ENCODE assay signal across 21 cellular contexts in genomic region chr14:80927385-80927989, GRCh38. TPM values are rescaled to one million over a fixed set of nuclear protein-coding genes. Genes with fewer than 3 reads are reported as not detected.
DNase-seq lines count a peak whose midpoint lies in the region; ATAC-seq, FAIRE-seq and TF ChIP-seq lines count a peak whose summit lies in the region.
"Had no signal": no experiment of that assay in that cellular context is flagged by ENCODE, and none has a peak within 500 bp of the region (broad histone marks: within the 10 kb centered on the region; RNA-seq: fewer than 3 reads in every experiment).

No MANE protein-coding gene starts in this region.

- no peaks in the 10 kb centered on the region for H3K9me2 ChIP-seq in DOHH2 (replicated peaks; ENCODE audit: control insufficient read depth, low read length)

- H3F3A ChIP-seq in DOHH2 (ENCODE audit: control insufficient read depth, insufficient read depth), result peaks cover 6% of the 10 kb centered on the region

- no peak for ATAC-seq in activated CD8-positive, alpha-beta T cell treated with anti-CD3 and anti-CD28 coated beads for 36 hours
- no peak for ATAC-seq in HG03469 (IDR thresholded peaks at IDR 0.05; ENCODE audit: unreplicated experiment)
- ATAC-seq: body of pancreas had no signal

- peaks cover 65% of the 10 kb centered on the region for H3K79me2 ChIP-seq in DOHH2 (ENCODE audit: control insufficient read depth, low read length)

- H3K27me3 Mint-ChIP-seq in osteocyte (ENCODE audit: unreplicated experiment), result no peaks in the 10 kb centered on the region
- H3K27me3 Mint-ChIP-seq in activated CD8-positive, alpha-beta T cell treated with anti-CD3 and anti-CD28 coated beads for 36 hours, result no peaks in the 10 kb centered on the region
- H3K27me3 Mint-ChIP-seq: activated naive CD4-positive, alpha-beta T cell treated with anti-CD3 and anti-CD28 coated beads, Interleukin-2, amount 50 U/mL, for 24 hours had no signal

- H3K9me3 Mint-ChIP-seq in osteocyte (ENCODE audit: unreplicated experiment), result peaks cover 15% of the 10 kb centered on the region
- peaks cover 13% of the 10 kb centered on the region for H3K9me3 Mint-ChIP-seq in activated CD8-positive, alpha-beta T cell treated with anti-CD3 and anti-CD28 coated beads for 36 hours
- H3K9me3 Mint-ChIP-seq: activated naive CD4-positive, alpha-beta T cell treated with anti-CD3 and anti-CD28 coated beads, Interleukin-2, amount 50 U/mL, for 24 hours had no signal

- TF ChIP-seq CTCF in DOHH2 (IDR thresholded peaks at IDR 0.05; ENCODE audit: low read depth, low read length, poor library complexity, severe bottlenecking), result peak; percentile 28
- peak; percentile 28; the same call in 1 of the 2 replicates for TF ChIP-seq CTCF in LNCAP (IDR thresholded peaks at IDR 0.05)
- no peak for TF ChIP-seq CTCF in bronchial epithelial cell (IDR thresholded peaks at IDR 0.05; ENCODE audit: insufficient read depth, low read length, severe bottlenecking)
- TF ChIP-seq CTCF in osteocyte (IDR thresholded peaks at IDR 0.05), result no peak
- TF ChIP-seq CTCF in activated CD8-positive, alpha-beta T cell treated with anti-CD3 and anti-CD28 coated beads for 36 hours (IDR thresholded peaks at IDR 0.05), result no peak

- peaks cover 9% of the 10 kb centered on the region for H3K36me3 Mint-ChIP-seq in osteocyte (ENCODE audit: unreplicated experiment)
- H3K36me3 Mint-ChIP-seq in activated CD8-positive, alpha-beta T cell treated with anti-CD3 and anti-CD28 coated beads for 36 hours (ENCODE audit: low read depth), result peaks cover 32% of the 10 kb centered on the region

- no peak for FAIRE-seq in bronchial epithelial cell (lab: Jason Lieb, UNC)

- no peak overlapping the region for H3K4me2 ChIP-seq in DOHH2 (ENCODE audit: low read length)

- no peak overlapping the region for H3K4me3 ChIP-seq in DOHH2 (ENCODE audit: low read length)
- H3K4me3 ChIP-seq in bronchial epithelial cell (ENCODE audit: low read depth, low read length), result no peak overlapping the region
- H3K4me3 ChIP-seq: body of pancreas, tibial artery had no signal

- POLR2A ChIA-PET in activated CD8-positive, alpha-beta T cell treated with anti-CD3 and anti-CD28 coated beads for 36 hours (lab: Charles Lee), result no interaction called here

- H3K27me3 ChIP-seq in DOHH2 (ENCODE audit: control insufficient read depth, low read length), result no peaks in the 10 kb centered on the region
- no peaks in the 10 kb centered on the region for H3K27me3 ChIP-seq in bronchial epithelial cell (ENCODE audit: control insufficient read depth, insufficient read depth, low read length)
- H3K27me3 ChIP-seq: body of pancreas, tibial artery had no signal

- H3K36me3 ChIP-seq in DOHH2 (ENCODE audit: control insufficient read depth, low read length), result peaks cover 72% of the 10 kb centered on the region
- H3K36me3 ChIP-seq in bronchial epithelial cell (ENCODE audit: control insufficient read depth, insufficient read depth, low read length), result no peaks in the 10 kb centered on the region

- peaks cover 32% of the 10 kb centered on the region for H3K4me1 ChIP-seq in DOHH2 (ENCODE audit: control insufficient read depth, low read length)
- H3K4me1 ChIP-seq: body of pancreas, tibial artery had no signal

- H3K9me3 ChIP-seq in DOHH2 (ENCODE audit: control insufficient read depth, insufficient read depth, low read length), result peaks cover 9% of the 10 kb centered on the region; the same call in 1 of the 2 replicates
- H3K9me3 ChIP-seq: body of pancreas had no signal

- no peak overlapping the region for H3K4me3 Mint-ChIP-seq in osteocyte (ENCODE audit: unreplicated experiment)
- H3K4me3 Mint-ChIP-seq in activated CD8-positive, alpha-beta T cell treated with anti-CD3 and anti-CD28 coated beads for 36 hours, result no peak overlapping the region
- H3K4me3 Mint-ChIP-seq: activated naive CD4-positive, alpha-beta T cell treated with anti-CD3 and anti-CD28 coated beads, Interleukin-2, amount 50 U/mL, for 24 hours had no signal

- DNase-seq in bronchial epithelial cell (ENCODE audit: low read depth) (peak; percentile 52), myocyte (ENCODE audit: low read depth) (peak; percentile 33), osteocyte (ENCODE audit: extremely low spot score, unreplicated experiment) (no peak), occipital lobe (lab: John Stamatoyannopoulos, UW) (no peak)
- no peak for DNase-seq in activated CD8-positive, alpha-beta T cell treated with anti-CD3 and anti-CD28 coated beads for 36 hours
- DNase-seq: activated CD4-positive, alpha-beta T cell treated with anti-CD3 and anti-CD28 coated beads, Interleukin-2, amount 50 U/mL, for 4 hours; activated T-cell treated with anti-CD3 and anti-CD28 coated beads, Interleukin-2, amount 50 U/mL, for 1 hour; body of pancreas; C1 segment of cervical spinal cord; DMS153; NCI-H1092; NCI-H526 treated with DMSO at 0.1 percent for 48 hours; stimulated activated naive CD4-positive, alpha-beta T cell; tibial artery had no signal

- intact Hi-C loops in activated CD8-positive, alpha-beta T cell treated with anti-CD3 and anti-CD28 coated beads for 36 hours (cut with micrococcal nuclease), result no loop called here

- H3K4me1 Mint-ChIP-seq in osteocyte (ENCODE audit: unreplicated experiment), result no peaks in the 10 kb centered on the region
- H3K4me1 Mint-ChIP-seq in activated CD8-positive, alpha-beta T cell treated with anti-CD3 and anti-CD28 coated beads for 36 hours (ENCODE audit: low read depth), result peaks cover 40% of the 10 kb centered on the region

- CTCF ChIA-PET in activated CD8-positive, alpha-beta T cell treated with anti-CD3 and anti-CD28 coated beads for 36 hours (lab: Charles Lee), result no interaction called here

- H4K20me1 ChIP-seq in DOHH2 (ENCODE audit: control insufficient read depth, insufficient read depth, low read depth, low read length), result no peaks in the 10 kb centered on the region

- no peak overlapping the region for H3K27ac ChIP-seq in DOHH2 (ENCODE audit: low read depth, low read length)
- H3K27ac ChIP-seq: body of pancreas, tibial artery had no signal

- no peak overlapping the region for H3K27ac Mint-ChIP-seq in osteocyte (ENCODE audit: unreplicated experiment)
- H3K27ac Mint-ChIP-seq in activated CD8-positive, alpha-beta T cell treated with anti-CD3 and anti-CD28 coated beads for 36 hours, result no peak overlapping the region
- H3K27ac Mint-ChIP-seq: activated naive CD4-positive, alpha-beta T cell treated with anti-CD3 and anti-CD28 coated beads, Interleukin-2, amount 50 U/mL, for 24 hours had no signal

RNA-seq across cellular contexts. Expression of gene CEP128, which starts 14.1 kb away (rescaled TPM):
- 2.4 and 6.6 TPM in 2 replicates for total RNA-seq in bronchial epithelial cell
- 2.4 and 2.5 TPM in 2 replicates for total RNA-seq in myocyte
- polyA plus RNA-seq in myocyte (2012), result 0.59 TPM
- 9.4 and 9.7 TPM in 2 replicates for total RNA-seq in osteocyte
- total RNA-seq in activated CD8-positive, alpha-beta T cell treated with anti-CD3 and anti-CD28 coated beads for 36 hours, result 10 to 100 TPM; 21.6 to 22.5 TPM
- 38.2 TPM for total RNA-seq in occipital lobe

RNA-seq across cellular contexts. Expression of gene TSHR, which starts 27.9 kb away (rescaled TPM):
- total RNA-seq in bronchial epithelial cell (not detected in 2 replicates), myocyte (not detected in 2 replicates), osteocyte (not detected in 2 replicates), occipital lobe (under 0.01 TPM)
- 0.09 TPM for polyA plus RNA-seq in myocyte (2012)
- total RNA-seq in activated CD8-positive, alpha-beta T cell treated with anti-CD3 and anti-CD28 coated beads for 36 hours, result under 1 TPM in 1 of 2 experiments, not detected in 1; 0.31 TPM
- total RNA-seq: body of pancreas, fibroblast of lung, kidney epithelial cell had no signal
- polyA plus RNA-seq: fibroblast of lung, neural cell had no signal

Comparison
In these comparisons a context has a peak if more than half of its experiments do, and no peak if none do; other contexts are left out.
1. CTCF ChIP-seq: peak in DOHH2 (single experiment) and LNCAP (single experiment); none in bronchial epithelial cell (single experiment), osteocyte (single experiment) and activated CD8-positive, alpha-beta T cell treated with anti-CD3 and anti-CD28 coated beads for 36 hours (single experiment).
2. DNase-seq: peak in bronchial epithelial cell (single experiment) and myocyte (single experiment); none in osteocyte (single experiment), activated CD8-positive, alpha-beta T cell treated with anti-CD3 and anti-CD28 coated beads for 36 hours (single experiment) and occipital lobe (single experiment).